ENCODE assay signal across 26 cellular contexts in genomic region chr10:102696736-102697135, GRCh38.
"Had no signal": no experiment of that assay in that cellular context is flagged by ENCODE, and none has a peak within 500 bp of the region (broad histone marks: within the 10 kb centered on the region; RNA-seq: fewer than 3 reads in every experiment).

No MANE protein-coding gene starts in this region.

- H3K9me3 ChIP-seq: ascending aorta, esophagus muscularis mucosa, left lung, mucosa of descending colon, sigmoid colon, thoracic aorta had no signal

- H3K27me3 Mint-ChIP-seq: activated CD4-positive, alpha-beta T cell treated with anti-CD3 and anti-CD28 coated beads for 36 hours; activated CD8-positive, alpha-beta memory T cell treated with anti-CD3 and anti-CD28 coated beads, Interleukin-2, amount 10 ng/mL, durations not matched to agents 7 days and 5 days; activated naive CD8-positive, alpha-beta T cell; natural killer cell treated with Interleukin-12 subunit alpha and Interleukin-12 subunit beta and Interleukin-15 and Interleukin-18, amount 100 ng/mL, for 72 hours; stimulated activated naive CD8-positive, alpha-beta T cell treated with anti-CD3 and anti-CD28 coated beads, Interleukin-15, Interleukin-2, amounts not matched to agents 100 ng/mL and 50 ng/mL, for 24 hours; T-cell had no signal

- H3K4me1 Mint-ChIP-seq: activated CD4-positive, alpha-beta T cell treated with anti-CD3 and anti-CD28 coated beads for 36 hours; stimulated activated effector memory CD8-positive, alpha-beta T cell treated with anti-CD3 and anti-CD28 coated beads, Interleukin-12 subunit alpha, Interleukin-12 subunit beta, amount 100 ng/mL, for 72 hours; T-cell had no signal

- H3K9me3 Mint-ChIP-seq: activated T-cell treated with anti-CD3 and anti-CD28 coated beads, Interleukin-2, amount 50 U/mL, for 72 hours; brain; natural killer cell treated with Interleukin-12 subunit alpha and Interleukin-12 subunit beta and Interleukin-15 and Interleukin-18, amount 100 ng/mL, for 72 hours; stimulated activated effector memory CD8-positive, alpha-beta T cell treated with anti-CD3 and anti-CD28 coated beads, Interleukin-12 subunit alpha, Interleukin-12 subunit beta, amount 100 ng/mL, for 72 hours; stimulated activated naive CD8-positive, alpha-beta T cell treated with anti-CD3 and anti-CD28 coated beads, Interleukin-15, Interleukin-2, amounts not matched to agents 100 ng/mL and 50 ng/mL, for 24 hours; T-cell; T-helper 2 cell treated with Interferon-gamma antibody and Interleukin-4, amounts not matched to agents 5 μg/mL and 100 μg/mL, for 36 hours had no signal

- H3K4me3 ChIP-seq: ascending aorta, esophagus muscularis mucosa, left lung, lung, mucosa of descending colon, sigmoid colon, thoracic aorta had no signal

- H3K27ac ChIP-seq: ascending aorta, esophagus muscularis mucosa, left lung, sigmoid colon, thoracic aorta had no signal

- H3K27me3 ChIP-seq: ascending aorta, esophagus muscularis mucosa, left lung, sigmoid colon had no signal

- DNase-seq: activated CD4-positive, alpha-beta T cell treated with anti-CD3 and anti-CD28 coated beads for 36 hours; activated CD4-positive, CD25-positive, alpha-beta regulatory T cell; activated CD8-positive, alpha-beta memory T cell treated with anti-CD3 and anti-CD28 coated beads, Interleukin-2, amount 10 ng/mL, durations not matched to agents 7 days and 5 days; activated CD8-positive, alpha-beta T cell treated with anti-CD3 and anti-CD28 coated beads, Interleukin-2, amount 10 ng/mL, durations not matched to agents 7 days and 5 days; activated naive CD4-positive, alpha-beta T cell; activated T-cell treated with anti-CD3 and anti-CD28 coated beads, Interleukin-2, amount 50 U/mL, for 72 hours; caudate nucleus; foreskin melanocyte; left lung; mucosa of descending colon; posterior cingulate gyrus; retina; sigmoid colon; small intestine; stimulated activated CD4-positive, alpha-beta T cell treated with anti-CD3 and anti-CD28 coated beads, Interleukin-4, amount 100 ng/mL, for 24 hours; T-cell had no signal

- H3K27ac Mint-ChIP-seq: activated CD4-positive, alpha-beta T cell treated with anti-CD3 and anti-CD28 coated beads for 36 hours; activated CD8-positive, alpha-beta memory T cell treated with anti-CD3 and anti-CD28 coated beads, Interleukin-2, amount 10 ng/mL, durations not matched to agents 7 days and 5 days; activated CD8-positive, alpha-beta T cell treated with anti-CD3 and anti-CD28 coated beads, Interleukin-2, amount 10 ng/mL, durations not matched to agents 7 days and 5 days; activated naive CD8-positive, alpha-beta T cell; activated T-cell treated with anti-CD3 and anti-CD28 coated beads, Interleukin-2, amount 50 U/mL, for 72 hours; stimulated activated naive CD8-positive, alpha-beta T cell treated with anti-CD3 and anti-CD28 coated beads, Interleukin-15, Interleukin-2, amounts not matched to agents 100 ng/mL and 50 ng/mL, for 24 hours; T-cell; T-helper 2 cell treated with Interferon-gamma antibody and Interleukin-4, amounts not matched to agents 5 μg/mL and 100 μg/mL, for 36 hours had no signal

- H3K4me1 ChIP-seq: ascending aorta, esophagus muscularis mucosa, left lung, sigmoid colon had no signal

- ATAC-seq: activated CD4-positive, alpha-beta T cell treated with anti-CD3 and anti-CD28 coated beads for 36 hours; activated CD8-positive, alpha-beta memory T cell treated with anti-CD3 and anti-CD28 coated beads, Interleukin-2, amount 10 ng/mL, durations not matched to agents 7 days and 5 days; activated CD8-positive, alpha-beta T cell treated with anti-CD3 and anti-CD28 coated beads, Interleukin-2, amount 10 ng/mL, durations not matched to agents 7 days and 5 days; activated T-cell treated with anti-CD3 and anti-CD28 coated beads, Interleukin-2, amount 50 U/mL, for 72 hours; left lung; mucosa of descending colon; natural killer cell treated with Interleukin-12 subunit alpha and Interleukin-12 subunit beta and Interleukin-15 and Interleukin-18, amount 100 ng/mL, for 72 hours; stimulated activated effector memory CD8-positive, alpha-beta T cell treated with anti-CD3 and anti-CD28 coated beads, Interleukin-12 subunit alpha, Interleukin-12 subunit beta, amount 100 ng/mL, for 72 hours; T-cell had no signal

- H3K4me3 Mint-ChIP-seq: activated CD4-positive, alpha-beta T cell treated with anti-CD3 and anti-CD28 coated beads for 36 hours; activated CD8-positive, alpha-beta memory T cell treated with anti-CD3 and anti-CD28 coated beads, Interleukin-2, amount 10 ng/mL, durations not matched to agents 7 days and 5 days; activated CD8-positive, alpha-beta T cell treated with anti-CD3 and anti-CD28 coated beads, Interleukin-2, amount 10 ng/mL, durations not matched to agents 7 days and 5 days; activated naive CD8-positive, alpha-beta T cell; activated T-cell treated with anti-CD3 and anti-CD28 coated beads, Interleukin-2, amount 50 U/mL, for 72 hours; brain; natural killer cell treated with Interleukin-12 subunit alpha and Interleukin-12 subunit beta and Interleukin-15 and Interleukin-18, amount 100 ng/mL, for 72 hours; stimulated activated effector memory CD8-positive, alpha-beta T cell treated with anti-CD3 and anti-CD28 coated beads, Interleukin-12 subunit alpha, Interleukin-12 subunit beta, amount 100 ng/mL, for 72 hours; stimulated activated naive CD8-positive, alpha-beta T cell treated with anti-CD3 and anti-CD28 coated beads, Interleukin-15, Interleukin-2, amounts not matched to agents 100 ng/mL and 50 ng/mL, for 24 hours; T-cell; T-helper 2 cell treated with Interferon-gamma antibody and Interleukin-4, amounts not matched to agents 5 μg/mL and 100 μg/mL, for 36 hours had no signal
